ENCODE assay signal across 19 cellular contexts in genomic region chr3:58027704-58028317, GRCh38. TPM values are rescaled to one million over a fixed set of nuclear protein-coding genes. Genes with fewer than 3 reads are reported as not detected.
DNase-seq lines count a peak whose midpoint lies in the region; ATAC-seq and TF ChIP-seq lines count a peak whose summit lies in the region.
"Had no signal": no experiment of that assay in that cellular context is flagged by ENCODE, and none has a peak within 500 bp of the region (broad histone marks: within the 10 kb centered on the region; RNA-seq: fewer than 3 reads in every experiment).

No MANE protein-coding gene starts in this region.

- H3K4me1 ChIP-seq in sigmoid colon: peaks cover 0 to 62% (median 49%) of the 10 kb centered on the region in 4 donors

- H3K9me3 Mint-ChIP-seq in activated CD4-positive, alpha-beta T cell treated with anti-CD3 and anti-CD28 coated beads for 36 hours (ENCODE audit: low read depth): no peaks in the 10 kb centered on the region
- no peaks in the 10 kb centered on the region for H3K9me3 Mint-ChIP-seq in activated CD4-positive, alpha-beta T cell treated with anti-CD3 and anti-CD28 coated beads, Interleukin-2, amount 10 ng/mL, durations not matched to agents 7 days and 5 days
- H3K9me3 Mint-ChIP-seq: activated naive CD8-positive, alpha-beta T cell treated with anti-CD3 and anti-CD28 coated beads, Interleukin-2, amount 10 ng/mL, durations not matched to agents 7 days and 5 days; IgD-negative memory B cell; natural killer cell; stimulated activated naive B cell treated with anti-CD40 and anti-IgM and Interleukin-4, amounts not matched to agents 10 μg/mL and 1 μg/mL and 100 μg/mL, for 72 hours had no signal

- no peaks in the 10 kb centered on the region for H3K27me3 ChIP-seq in sigmoid colon
- H3K27me3 ChIP-seq: BLaER1 treated with 17β-estradiol and CSF1 and Interleukin-3, amounts not matched to agents 10 nM and 100 nM; uterus had no signal

- CTCF ChIA-PET in activated CD4-positive, alpha-beta T cell treated with anti-CD3 and anti-CD28 coated beads for 36 hours (lab: Charles Lee): interaction anchor here (0.9 to 1.6 kb wide), 3 partner anchors 8 to 150 kb away, joined by 3 to 4 read pairs (median 3); no protein-coding TSS in a partner anchor
- CTCF ChIA-PET in activated CD4-positive, alpha-beta T cell treated with anti-CD3 and anti-CD28 coated beads, Interleukin-2, amount 10 ng/mL, durations not matched to agents 7 days and 5 days (lab: Charles Lee): interaction anchor here (1.0 to 1.3 kb wide), 2 partner anchors 10 to 13 kb away, joined by 3 to 4 read pairs; no protein-coding TSS in a partner anchor

- TF ChIP-seq EP300 in sigmoid colon (IDR thresholded peaks at IDR 0.05): no peak

- H3K9me3 ChIP-seq in sigmoid colon: no peaks in the 10 kb centered on the region
- H3K9me3 ChIP-seq: lower lobe of right lung, uterus had no signal

- H3K36me3 Mint-ChIP-seq in activated CD4-positive, alpha-beta T cell treated with anti-CD3 and anti-CD28 coated beads for 36 hours (ENCODE audit: low read depth): no peaks in the 10 kb centered on the region
- no peaks in the 10 kb centered on the region for H3K36me3 Mint-ChIP-seq in activated CD4-positive, alpha-beta T cell treated with anti-CD3 and anti-CD28 coated beads, Interleukin-2, amount 10 ng/mL, durations not matched to agents 7 days and 5 days (ENCODE audit: low read depth)
- H3K36me3 Mint-ChIP-seq: activated naive CD8-positive, alpha-beta T cell treated with anti-CD3 and anti-CD28 coated beads, Interleukin-2, amount 10 ng/mL, durations not matched to agents 7 days and 5 days; IgD-negative memory B cell; natural killer cell; stimulated activated naive B cell treated with anti-CD40 and anti-IgM and Interleukin-4, amounts not matched to agents 10 μg/mL and 1 μg/mL and 100 μg/mL, for 72 hours had no signal

- H3K27ac Mint-ChIP-seq in activated CD4-positive, alpha-beta T cell treated with anti-CD3 and anti-CD28 coated beads for 36 hours: peak overlapping the region; percentile 58
- no peak overlapping the region for H3K27ac Mint-ChIP-seq in activated CD4-positive, alpha-beta T cell treated with anti-CD3 and anti-CD28 coated beads, Interleukin-2, amount 10 ng/mL, durations not matched to agents 7 days and 5 days
- H3K27ac Mint-ChIP-seq: activated naive CD8-positive, alpha-beta T cell treated with anti-CD3 and anti-CD28 coated beads, Interleukin-2, amount 10 ng/mL, durations not matched to agents 7 days and 5 days; natural killer cell; progenitor cell of endocrine pancreas; stimulated activated naive B cell treated with anti-CD40 and anti-IgM and Interleukin-4, amounts not matched to agents 10 μg/mL and 1 μg/mL and 100 μg/mL, for 72 hours had no signal

- 68 to 86% methylated on average over 6 of the region's 6 CpGs for WGBS in sigmoid colon, 2 donors

- TF ChIP-seq POLR2A in sigmoid colon (IDR thresholded peaks at IDR 0.05): no peak

- H3K27ac ChIP-seq in epithelial cell of prostate: peak overlapping the region; percentile 44
- peak overlapping the region; percentile 72 to 93 (median 88) for H3K27ac ChIP-seq in sigmoid colon
- H3K27ac ChIP-seq: BLaER1 treated with 17β-estradiol and CSF1 and Interleukin-3, amounts not matched to agents 10 nM and 100 nM; lower lobe of right lung had no signal

- ATAC-seq in activated CD4-positive, alpha-beta T cell treated with anti-CD3 and anti-CD28 coated beads for 36 hours: peak; percentile 37
- ATAC-seq in HG03469 (IDR thresholded peaks at IDR 0.05; ENCODE audit: unreplicated experiment): no peak
- ATAC-seq: lower lobe of right lung; natural killer cell; stimulated activated naive B cell treated with anti-CD40 and anti-IgM and Interleukin-4, amounts not matched to agents 10 μg/mL and 1 μg/mL and 100 μg/mL, for 72 hours had no signal

- H3K27me3 Mint-ChIP-seq in activated CD4-positive, alpha-beta T cell treated with anti-CD3 and anti-CD28 coated beads for 36 hours: no peaks in the 10 kb centered on the region
- H3K27me3 Mint-ChIP-seq in activated CD4-positive, alpha-beta T cell treated with anti-CD3 and anti-CD28 coated beads, Interleukin-2, amount 10 ng/mL, durations not matched to agents 7 days and 5 days: no peaks in the 10 kb centered on the region
- H3K27me3 Mint-ChIP-seq: activated naive CD8-positive, alpha-beta T cell treated with anti-CD3 and anti-CD28 coated beads, Interleukin-2, amount 10 ng/mL, durations not matched to agents 7 days and 5 days; IgD-negative memory B cell; progenitor cell of endocrine pancreas; stimulated activated naive B cell treated with anti-CD40 and anti-IgM and Interleukin-4, amounts not matched to agents 10 μg/mL and 1 μg/mL and 100 μg/mL, for 72 hours had no signal

- intact Hi-C loops in activated CD4-positive, alpha-beta T cell treated with anti-CD3 and anti-CD28 coated beads for 36 hours (cut with DNase I, micrococcal nuclease): loop anchor here in 1 of 2 experiments (2.0 kb wide), 1 partner anchor 71 kb away; no protein-coding TSS in a partner anchor
- intact Hi-C loops in sigmoid colon (cut with DNase I): no loop called here

- TF ChIP-seq CTCF in sigmoid colon (IDR thresholded peaks at IDR 0.05): no peak

- in situ Hi-C loops in SK-MEL-5 (cut with HindIII; ENCODE audit: low pct_unique_long_range_greater_than_20kb, low sequenced_read_pairs): loop anchor here (25.0 kb wide), 1 partner anchor 134 kb away; no protein-coding TSS in a partner anchor

- no peak for DNase-seq in activated CD4-positive, alpha-beta T cell treated with anti-CD3 and anti-CD28 coated beads for 36 hours
- DNase-seq in activated CD4-positive, alpha-beta T cell treated with anti-CD3 and anti-CD28 coated beads, Interleukin-2, amount 10 ng/mL, durations not matched to agents 7 days and 5 days: no peak
- DNase-seq in SK-MEL-5 (ENCODE audit: low read depth, low spot score) (peak; percentile 52), epithelial cell of prostate (ENCODE audit: low read depth, low spot score) (no peak), sigmoid colon (no peak), SW 1271 (lab: John Stamatoyannopoulos, UW) (no peak), DMS53 treated with DMSO at 0.1 percent for 48 hours (lab: John Stamatoyannopoulos, UW; ENCODE audit: unreplicated experiment) (no peak)
- DNase-seq: activated naive CD8-positive, alpha-beta T cell treated with anti-CD3 and anti-CD28 coated beads, Interleukin-2, amount 10 ng/mL, durations not matched to agents 7 days and 5 days; caudate nucleus; lower lobe of right lung; natural killer cell; NCI-H526 treated with DMSO at 0.1 percent for 48 hours; stimulated activated CD4-positive, alpha-beta T cell treated with anti-CD3 and anti-CD28 coated beads, Interleukin-12 subunit alpha, Interleukin-12 subunit beta, amount 100 ng/mL, for 4 hours; stimulated activated naive B cell treated with anti-CD40 and anti-IgM and Interleukin-4, amounts not matched to agents 10 μg/mL and 1 μg/mL and 100 μg/mL, for 72 hours; uterus had no signal

- H3K4me3 ChIP-seq in sigmoid colon: no peak overlapping the region
- H3K4me3 ChIP-seq: BLaER1 treated with 17β-estradiol and CSF1 and Interleukin-3, amounts not matched to agents 10 nM and 100 nM; lower lobe of right lung; uterus had no signal

- peaks cover 41% of the 10 kb centered on the region for H3K4me1 Mint-ChIP-seq in activated CD4-positive, alpha-beta T cell treated with anti-CD3 and anti-CD28 coated beads for 36 hours
- peaks cover 8% of the 10 kb centered on the region for H3K4me1 Mint-ChIP-seq in activated CD4-positive, alpha-beta T cell treated with anti-CD3 and anti-CD28 coated beads, Interleukin-2, amount 10 ng/mL, durations not matched to agents 7 days and 5 days

- no peak overlapping the region for H3K4me3 Mint-ChIP-seq in activated CD4-positive, alpha-beta T cell treated with anti-CD3 and anti-CD28 coated beads for 36 hours
- H3K4me3 Mint-ChIP-seq in activated CD4-positive, alpha-beta T cell treated with anti-CD3 and anti-CD28 coated beads, Interleukin-2, amount 10 ng/mL, durations not matched to agents 7 days and 5 days: no peak overlapping the region
- H3K4me3 Mint-ChIP-seq: activated naive CD8-positive, alpha-beta T cell treated with anti-CD3 and anti-CD28 coated beads, Interleukin-2, amount 10 ng/mL, durations not matched to agents 7 days and 5 days; IgD-negative memory B cell; natural killer cell; stimulated activated naive B cell treated with anti-CD40 and anti-IgM and Interleukin-4, amounts not matched to agents 10 μg/mL and 1 μg/mL and 100 μg/mL, for 72 hours had no signal

- no peaks in the 10 kb centered on the region for H3K36me3 ChIP-seq in sigmoid colon
- H3K36me3 ChIP-seq: BLaER1 treated with 17β-estradiol and CSF1 and Interleukin-3, amounts not matched to agents 10 nM and 100 nM; lower lobe of right lung; uterus had no signal

- POLR2A ChIA-PET in activated CD4-positive, alpha-beta T cell treated with anti-CD3 and anti-CD28 coated beads for 36 hours (lab: Charles Lee): no interaction called here
- POLR2A ChIA-PET in activated CD4-positive, alpha-beta T cell treated with anti-CD3 and anti-CD28 coated beads, Interleukin-2, amount 10 ng/mL, durations not matched to agents 7 days and 5 days (lab: Charles Lee): no interaction called here

RNA-seq across cellular contexts. Expression of gene FLNB, which starts 19.6 kb away (rescaled TPM):
- total RNA-seq in activated CD4-positive, alpha-beta T cell treated with anti-CD3 and anti-CD28 coated beads for 36 hours: 10 to 100 TPM; 25.4 to 29.1 TPM
- 10 to 100 TPM; 27.2 to 28.1 TPM for total RNA-seq in activated CD4-positive, alpha-beta T cell treated with anti-CD3 and anti-CD28 coated beads, Interleukin-2, amount 10 ng/mL, durations not matched to agents 7 days and 5 days
- 20.7 and 23.6 TPM in 2 replicates for total RNA-seq in SK-MEL-5 (2014; rRNA removed; shearing (Covaris generic))
- 11.2 and 13.1 TPM in 2 replicates for polyA plus RNA-seq in SK-MEL-5 (2015; cell fraction: cytosol; rRNA removed)
- polyA plus RNA-seq in SK-MEL-5 (2015; cell fraction: nucleus; rRNA removed): 15.9 and 22.7 TPM in 2 replicates
- 100 to 1,000 TPM in 1 of 4 donors, 10 to 100 TPM in 3; 51.7 to 121 (median 76.7) TPM for total RNA-seq in sigmoid colon
- 100 to 1,000 TPM; 109 to 277 (median 121) TPM for polyA plus RNA-seq in sigmoid colon
